In the genomic region with DNA sequence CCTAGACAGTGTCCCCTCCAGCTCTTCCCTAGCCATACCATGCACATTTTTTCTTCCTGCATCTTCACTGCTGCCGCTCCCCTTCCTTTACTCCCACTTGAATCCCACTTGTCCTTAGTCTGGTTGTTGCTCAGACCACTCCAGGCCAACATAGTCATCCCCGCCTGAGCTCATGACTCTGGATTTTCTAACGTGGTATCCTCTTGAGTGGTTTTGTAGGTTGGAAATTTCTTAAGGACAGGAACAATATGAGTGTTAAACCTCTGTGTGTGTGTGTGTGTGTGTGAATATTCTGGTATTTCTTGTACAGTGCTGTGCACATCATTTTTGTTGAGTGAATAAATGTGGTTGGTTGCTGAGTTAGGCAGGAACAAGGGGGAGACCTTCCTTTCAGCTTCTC, we compare ENCODE assay signal across 17 cellular contexts. TPM values are rescaled to one million over a fixed set of nuclear protein-coding genes. Genes with fewer than 3 reads are reported as not detected.
DNase-seq lines count a peak whose midpoint lies in the region; ATAC-seq and TF ChIP-seq lines count a peak whose summit lies in the region.
"Had no signal": no experiment of that assay in that cellular context is flagged by ENCODE, and none has a peak within 500 bp of the region (broad histone marks: within the 10 kb centered on the region; RNA-seq: fewer than 3 reads in every experiment).

No MANE protein-coding gene starts in this region.

- no peaks in the 10 kb centered on the region for H3K9me3 Mint-ChIP-seq in brain
- no peaks in the 10 kb centered on the region for H3K9me3 Mint-ChIP-seq in activated CD8-positive, alpha-beta T cell treated with anti-CD3 and anti-CD28 coated beads for 36 hours

- CTCF ChIA-PET in HEK293 (lab: Yijun Ruan, JAX) = interaction anchor here (0.7 kb wide), 1 partner anchor 119 kb away, joined by 3 read pairs; no protein-coding TSS in a partner anchor
- CTCF ChIA-PET in activated CD8-positive, alpha-beta T cell treated with anti-CD3 and anti-CD28 coated beads for 36 hours (lab: Charles Lee) = interaction anchor here (1.0 to 4.2 kb wide), 8 partner anchors 8 to 134 kb away, joined by 3 to 23 read pairs (median 4); no protein-coding TSS in a partner anchor

- intact Hi-C loops in activated CD8-positive, alpha-beta T cell treated with anti-CD3 and anti-CD28 coated beads for 36 hours (cut with micrococcal nuclease) = no loop called here

- no peak for TF ChIP-seq RAD21 in neural cell (conservative IDR thresholded peaks at IDR 0.05)

- H3K27me3 Mint-ChIP-seq in brain = peaks cover 32% of the 10 kb centered on the region
- H3K27me3 Mint-ChIP-seq in activated CD8-positive, alpha-beta T cell treated with anti-CD3 and anti-CD28 coated beads for 36 hours = peaks cover 10% of the 10 kb centered on the region

- peaks cover 14% of the 10 kb centered on the region for H4K20me1 ChIP-seq in neural cell (ENCODE audit: insufficient read depth)

- H3K27ac ChIP-seq in HEK293 (ENCODE audit: extremely low read depth, low read depth, low read length) (no peak overlapping the region), neural cell (ENCODE audit: low read length) (no peak overlapping the region)
- H3K27ac ChIP-seq: 22Rv1, colonic mucosa, esophagus muscularis mucosa, hepatocyte, stomach had no signal

- H3K9me2 ChIP-seq in neural cell (ENCODE audit: insufficient read depth, low read length) = no peaks in the 10 kb centered on the region

- no peaks in the 10 kb centered on the region for H3K36me3 Mint-ChIP-seq in brain
- H3K36me3 Mint-ChIP-seq in activated CD8-positive, alpha-beta T cell treated with anti-CD3 and anti-CD28 coated beads for 36 hours (ENCODE audit: low read depth) = no peaks in the 10 kb centered on the region

- peaks cover 54% of the 10 kb centered on the region for H3K79me2 ChIP-seq in neural cell (replicated peaks; ENCODE audit: insufficient read depth, low read length)

- peak; percentile 3 for DNase-seq in DMS79 treated with DMSO at 0.1 percent for 48 hours (lab: John Stamatoyannopoulos, UW)
- DNase-seq in DMS79 (lab: John Stamatoyannopoulos, UW) = no peak
- DNase-seq in activated CD8-positive, alpha-beta T cell treated with anti-CD3 and anti-CD28 coated beads for 36 hours = no peak
- DNase-seq in left lobe of liver (ENCODE audit: low spot score) = no peak
- DNase-seq in NCI-H446 (lab: John Stamatoyannopoulos, UW) = no peak
- DNase-seq: activated CD8-positive, alpha-beta T cell treated with anti-CD3 and anti-CD28 coated beads, Interleukin-2, amount 10 ng/mL, durations not matched to agents 7 days and 5 days; colonic mucosa; MV-4-11; nucleus accumbens; OCI-M1; stomach had no signal

- H3K4me2 ChIP-seq in neural cell (ENCODE audit: low read length) = no peak overlapping the region

- TF ChIP-seq CTCF in HEK293 (tag by site-specific recombination; IDR thresholded peaks at IDR 0.05) (no peak), brain (conservative IDR thresholded peaks at IDR 0.05) (no peak), neural cell (IDR thresholded peaks at IDR 0.05; ENCODE audit: poor library complexity, severe bottlenecking) (no peak)
- no peak for TF ChIP-seq CTCF in activated CD8-positive, alpha-beta T cell treated with anti-CD3 and anti-CD28 coated beads for 36 hours (IDR thresholded peaks at IDR 0.05)

- H2AFZ ChIP-seq in neural cell (ENCODE audit: low read depth, low read length) = no peak overlapping the region
- H2AFZ ChIP-seq: hepatocyte had no signal

- H3K4me1 Mint-ChIP-seq in brain = peaks cover 52% of the 10 kb centered on the region
- H3K4me1 Mint-ChIP-seq in activated CD8-positive, alpha-beta T cell treated with anti-CD3 and anti-CD28 coated beads for 36 hours (ENCODE audit: low read depth) = peaks cover 47% of the 10 kb centered on the region

- peaks cover 16% of the 10 kb centered on the region for H3K27me3 ChIP-seq in neural cell (ENCODE audit: insufficient read depth, low read depth, low read length)
- H3K27me3 ChIP-seq: colonic mucosa, hepatocyte had no signal

- H3K4me3 ChIP-seq in HEK293 (ENCODE audit: low read depth, low read length) (no peak overlapping the region), neural cell (ENCODE audit: low read length) (peak overlapping the region; percentile 92)
- H3K4me3 ChIP-seq: colonic mucosa, esophagus muscularis mucosa, hepatocyte, stomach had no signal

- no peak for ATAC-seq in activated CD8-positive, alpha-beta T cell treated with anti-CD3 and anti-CD28 coated beads for 36 hours
- no peak for ATAC-seq in left lobe of liver
- ATAC-seq: activated CD8-positive, alpha-beta T cell treated with anti-CD3 and anti-CD28 coated beads, Interleukin-2, amount 10 ng/mL, durations not matched to agents 7 days and 5 days had no signal

- no peak overlapping the region for H3K9ac ChIP-seq in neural cell (ENCODE audit: low read length)

- H3K36me3 ChIP-seq in HEK293 (ENCODE audit: control insufficient read depth in 2 of 2, insufficient read depth in 1 of 2, low read length in 2 of 2) (no peaks in the 10 kb centered on the region), neural cell (ENCODE audit: insufficient read depth, low read length) (no peaks in the 10 kb centered on the region)
- H3K36me3 ChIP-seq: colonic mucosa, esophagus muscularis mucosa, stomach had no signal

- H3K9me3 ChIP-seq in HEK293 (ENCODE audit: control insufficient read depth, insufficient read depth, low read depth, low read length) = no peaks in the 10 kb centered on the region
- no peaks in the 10 kb centered on the region for H3K9me3 ChIP-seq in neural cell (ENCODE audit: low read length)
- H3K9me3 ChIP-seq: colonic mucosa, esophagus muscularis mucosa, stomach had no signal

- peaks cover 14% of the 10 kb centered on the region for H3K4me1 ChIP-seq in HEK293 (ENCODE audit: control insufficient read depth, insufficient read depth, low read length)

- no peak for TF ChIP-seq EP300 in neural cell (conservative IDR thresholded peaks at IDR 0.05; ENCODE audit: poor library complexity, severe bottlenecking)

- peak overlapping the region; percentile 92 to 96 (median 93) for H3K4me3 Mint-ChIP-seq in brain
- no peak overlapping the region for H3K4me3 Mint-ChIP-seq in activated CD8-positive, alpha-beta T cell treated with anti-CD3 and anti-CD28 coated beads for 36 hours

- no peaks in the 10 kb centered on the region for H3F3A ChIP-seq in neural cell (ENCODE audit: insufficient read depth, low read length, poor library complexity, severe bottlenecking)

- POLR2A ChIA-PET in HEK293 (lab: Yijun Ruan, JAX) = interaction anchor here (0.9 kb wide), 1 partner anchor 26 kb away, joined by 3 read pairs; no protein-coding TSS in a partner anchor
- POLR2A ChIA-PET in activated CD8-positive, alpha-beta T cell treated with anti-CD3 and anti-CD28 coated beads for 36 hours (lab: Charles Lee) = interaction anchor here (0.6 to 6.8 kb wide), 2 partner anchors 9 to 1811 kb away, joined by 3 to 55 read pairs; no protein-coding TSS in a partner anchor

- peak overlapping the region in 4 of 5 experiments; percentile 22 to 75 (median 48) for H3K27ac Mint-ChIP-seq in brain
- H3K27ac Mint-ChIP-seq in activated CD8-positive, alpha-beta T cell treated with anti-CD3 and anti-CD28 coated beads for 36 hours = no peak overlapping the region
- H3K27ac Mint-ChIP-seq: activated CD8-positive, alpha-beta T cell treated with anti-CD3 and anti-CD28 coated beads, Interleukin-2, amount 10 ng/mL, durations not matched to agents 7 days and 5 days had no signal

TF ChIP-seq in HEK293, 187 proteins besides CTCF, POLR2A, EP300 and RAD21 (continues in another document):
- peak; percentile 28; the same call in 1 of the 2 replicates for TF ChIP-seq ZFHX2 (tag by site-specific recombination; conservative IDR thresholded peaks at IDR 0.05)
- no peak for TF ChIP-seq ZNF560 (tag by site-specific recombination; IDR thresholded peaks at IDR 0.05; ENCODE audit: borderline replicate concordance)
- TF ChIP-seq, protein P1, sequence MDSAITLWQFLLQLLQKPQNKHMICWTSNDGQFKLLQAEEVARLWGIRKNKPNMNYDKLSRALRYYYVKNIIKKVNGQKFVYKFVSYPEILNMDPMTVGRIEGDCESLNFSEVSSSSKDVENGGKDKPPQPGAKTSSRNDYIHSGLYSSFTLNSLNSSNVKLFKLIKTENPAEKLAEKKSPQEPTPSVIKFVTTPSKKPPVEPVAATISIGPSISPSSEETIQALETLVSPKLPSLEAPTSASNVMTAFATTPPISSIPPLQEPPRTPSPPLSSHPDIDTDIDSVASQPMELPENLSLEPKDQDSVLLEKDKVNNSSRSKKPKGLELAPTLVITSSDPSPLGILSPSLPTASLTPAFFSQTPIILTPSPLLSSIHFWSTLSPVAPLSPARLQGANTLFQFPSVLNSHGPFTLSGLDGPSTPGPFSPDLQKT (IDR thresholded peaks at IDR 0.05; ENCODE audit: borderline replicate concordance, low read depth, low read length) = no peak
- TF ChIP-seq ZNF701 (tag by site-specific recombination; IDR thresholded peaks at IDR 0.05) = no peak

RNA-seq across cellular contexts. Expression of gene BAHD1, which starts 3.1 kb away (rescaled TPM):
- polyA plus RNA-seq in brain (ENCODE audit: insufficient read depth, low read depth, low replicate concordance) = 22.4 TPM
- 22.8 and 24.3 TPM in 2 replicates for polyA plus RNA-seq in neural cell
- polyA minus RNA-seq in neural cell = 20.4 and 25.1 TPM in 2 replicates
- 10 to 100 TPM; 14.7 to 17.6 TPM for total RNA-seq in activated CD8-positive, alpha-beta T cell treated with anti-CD3 and anti-CD28 coated beads for 36 hours
- 12.8 TPM for total RNA-seq in left lobe of liver

RNA-seq across cellular contexts. Expression of gene CHST14, which starts 26.9 kb away (rescaled TPM):
- polyA plus RNA-seq in brain (ENCODE audit: insufficient read depth, low read depth, low replicate concordance) = 13.5 TPM
- 0.56 and 0.71 TPM in 2 replicates for polyA plus RNA-seq in neural cell
- polyA minus RNA-seq in neural cell = 1.2 and 1.4 TPM in 2 replicates
- 1 to 10 TPM; 4.3 to 5.1 TPM for total RNA-seq in activated CD8-positive, alpha-beta T cell treated with anti-CD3 and anti-CD28 coated beads for 36 hours
- 5.3 TPM for total RNA-seq in left lobe of liver

RNA-seq across cellular contexts. Expression of gene IVD, which starts 38.3 kb away (rescaled TPM):
- 64.0 TPM for polyA plus RNA-seq in brain (ENCODE audit: insufficient read depth, low read depth, low replicate concordance)
- polyA plus RNA-seq in neural cell = 28.6 and 36.1 TPM in 2 replicates
- polyA minus RNA-seq in neural cell = 26.3 and 28.4 TPM in 2 replicates
- total RNA-seq in activated CD8-positive, alpha-beta T cell treated with anti-CD3 and anti-CD28 coated beads for 36 hours = 10 to 100 TPM; 56.9 to 65.0 TPM
- 229 TPM for total RNA-seq in left lobe of liver
